In the genomic region with DNA sequence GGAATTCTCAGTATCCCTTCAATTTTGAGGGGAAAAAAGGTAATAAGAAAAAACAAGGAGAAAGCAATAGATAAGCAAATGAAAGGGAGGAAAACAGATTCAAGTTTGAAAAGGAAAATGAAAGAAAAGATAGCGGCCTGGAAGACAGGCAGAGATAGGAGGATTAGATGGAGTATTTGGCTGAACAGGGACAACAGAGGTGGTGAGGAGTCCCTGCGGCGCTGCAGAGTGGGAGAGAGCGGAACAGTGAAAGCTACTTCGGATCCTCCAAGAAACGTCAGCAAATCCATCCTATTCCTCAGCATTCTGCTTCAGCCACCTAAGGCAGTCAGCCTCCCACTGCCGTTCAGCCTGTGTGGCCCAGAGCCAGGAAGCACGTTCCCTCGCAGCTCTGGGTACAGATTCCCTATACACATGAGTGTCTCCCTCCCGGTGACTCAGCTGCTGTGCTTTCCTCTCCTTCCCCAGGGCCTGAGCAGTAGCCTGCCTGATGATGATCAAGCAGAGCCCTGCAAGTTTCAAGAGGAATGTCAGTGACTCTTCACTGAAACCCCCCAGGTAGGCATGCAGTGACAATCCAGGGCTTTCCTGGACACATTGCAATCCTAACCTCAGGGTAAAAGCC, we compare ENCODE assay signal across 8 cellular contexts. TPM values are rescaled to one million over a fixed set of nuclear protein-coding genes. Genes with fewer than 3 reads are reported as not detected.
DNase-seq lines count a peak whose midpoint lies in the region; ATAC-seq and TF ChIP-seq lines count a peak whose summit lies in the region.

No MANE protein-coding gene starts in this region.

- H3K4me1 Mint-ChIP-seq in activated CD4-positive, alpha-beta T cell treated with anti-CD3 and anti-CD28 coated beads, Interleukin-2, amount 10 ng/mL, durations not matched to agents 24 days and 14 days: no peaks in the 10 kb centered on the region
- peaks cover under 1% of the 10 kb centered on the region for H3K4me1 Mint-ChIP-seq in activated T-cell treated with anti-CD3 and anti-CD28 coated beads, Interleukin-2, amount 50 U/mL, for 4 hours (ENCODE audit: low read depth)

- no peaks in the 10 kb centered on the region for H3K36me3 Mint-ChIP-seq in activated CD4-positive, alpha-beta T cell treated with anti-CD3 and anti-CD28 coated beads, Interleukin-2, amount 10 ng/mL, durations not matched to agents 24 days and 14 days (ENCODE audit: low read depth)
- H3K36me3 Mint-ChIP-seq in activated T-cell treated with anti-CD3 and anti-CD28 coated beads, Interleukin-2, amount 50 U/mL, for 4 hours (ENCODE audit: insufficient read depth): no peaks in the 10 kb centered on the region

- no peaks in the 10 kb centered on the region for H3K79me2 ChIP-seq in fibroblast of lung (ENCODE audit: control insufficient read depth, insufficient read depth, low read length)
- no peaks in the 10 kb centered on the region for H3K79me2 ChIP-seq in osteoblast (ENCODE audit: insufficient read depth, low read length)

- TF ChIP-seq CTCF in fibroblast of lung (conservative IDR thresholded peaks at IDR 0.05 in 1 of 2, IDR thresholded peaks at IDR 0.05 in 1 of 2; ENCODE audit: low read depth in 1 of 2, low read length in 2 of 2) (no peak), osteoblast (IDR thresholded peaks at IDR 0.05; ENCODE audit: extremely low read depth, low read depth, low read length) (no peak)

- no peak overlapping the region for H3K27ac Mint-ChIP-seq in activated CD4-positive, alpha-beta T cell treated with anti-CD3 and anti-CD28 coated beads, Interleukin-2, amount 10 ng/mL, durations not matched to agents 24 days and 14 days

- H3K4me2 ChIP-seq in fibroblast of lung (ENCODE audit: extremely low read depth, insufficient read depth, low read length) (peak overlapping the region; percentile 84), osteoblast (ENCODE audit: insufficient read depth, low read length) (peak overlapping the region; percentile 73)

- no peak overlapping the region for H3K27ac ChIP-seq in fibroblast of lung (ENCODE audit: insufficient read depth, low read length)
- H3K27ac ChIP-seq in osteoblast (ENCODE audit: low read depth, low read length): peak overlapping the region; percentile 36

- peak; percentile 96 for DNase-seq in RPMI7951 (ENCODE audit: low read depth)
- DNase-seq in fibroblast of lung (ENCODE audit: low read depth in 2 of 2): peak; percentile 85 to 96
- peak; percentile 94 for DNase-seq in osteoblast (ENCODE audit: insufficient read length, low spot score, missing footprints)
- DNase-seq in NCI-H187 (lab: John Stamatoyannopoulos, UW): no peak
- no peak for DNase-seq in activated CD4-positive, alpha-beta T cell treated with anti-CD3 and anti-CD28 coated beads, Interleukin-2, amount 10 ng/mL, durations not matched to agents 24 days and 14 days
- no peak for DNase-seq in activated T-cell treated with anti-CD3 and anti-CD28 coated beads, Interleukin-2, amount 50 U/mL, for 4 hours

- ATAC-seq in GM21723 (IDR thresholded peaks at IDR 0.05; ENCODE audit: unreplicated experiment): no peak
- ATAC-seq in activated T-cell treated with anti-CD3 and anti-CD28 coated beads, Interleukin-2, amount 50 U/mL, for 4 hours: no peak

- peak overlapping the region; percentile 48 for H2AFZ ChIP-seq in fibroblast of lung (ENCODE audit: low read length)
- peak overlapping the region; percentile 1 for H2AFZ ChIP-seq in osteoblast (ENCODE audit: low read length)

- peaks cover 16% of the 10 kb centered on the region for H3K4me1 ChIP-seq in ES-I3 (ENCODE audit: insufficient read depth, low read length)
- peaks cover 6% of the 10 kb centered on the region for H3K4me1 ChIP-seq in fibroblast of lung (ENCODE audit: control insufficient read depth, extremely low read depth, insufficient read depth, low read length)
- peaks cover 14% of the 10 kb centered on the region for H3K4me1 ChIP-seq in osteoblast (ENCODE audit: insufficient read depth, low read length)

- H3K36me3 ChIP-seq in ES-I3 (ENCODE audit: insufficient read depth, low read length) (no peaks in the 10 kb centered on the region), fibroblast of lung (ENCODE audit: control insufficient read depth, insufficient read depth, low read length) (no peaks in the 10 kb centered on the region), osteoblast (ENCODE audit: insufficient read depth, low read length) (no peaks in the 10 kb centered on the region)

- H3K9ac ChIP-seq in ES-I3 (ENCODE audit: low read depth, low read length) (peak overlapping the region; percentile 20; the same call in 1 of the 2 replicates), fibroblast of lung (ENCODE audit: insufficient read depth, low read length) (no peak overlapping the region)

- H3K9me3 Mint-ChIP-seq in activated CD4-positive, alpha-beta T cell treated with anti-CD3 and anti-CD28 coated beads, Interleukin-2, amount 10 ng/mL, durations not matched to agents 24 days and 14 days: no peaks in the 10 kb centered on the region
- no peaks in the 10 kb centered on the region for H3K9me3 Mint-ChIP-seq in activated T-cell treated with anti-CD3 and anti-CD28 coated beads, Interleukin-2, amount 50 U/mL, for 4 hours

- H3K9me3 ChIP-seq in ES-I3 (ENCODE audit: control insufficient read depth, insufficient read depth, low read length): no peaks in the 10 kb centered on the region
- no peaks in the 10 kb centered on the region for H3K9me3 ChIP-seq in fibroblast of lung (ENCODE audit: control insufficient read depth, insufficient read depth, low read depth, low read length)
- no peaks in the 10 kb centered on the region for H3K9me3 ChIP-seq in osteoblast (ENCODE audit: low read depth, low read length)

- H3K27me3 Mint-ChIP-seq in activated CD4-positive, alpha-beta T cell treated with anti-CD3 and anti-CD28 coated beads, Interleukin-2, amount 10 ng/mL, durations not matched to agents 24 days and 14 days: peaks cover 8% of the 10 kb centered on the region
- H3K27me3 Mint-ChIP-seq in activated T-cell treated with anti-CD3 and anti-CD28 coated beads, Interleukin-2, amount 50 U/mL, for 4 hours (ENCODE audit: low read depth): peaks cover 13% of the 10 kb centered on the region

- H4K20me1 ChIP-seq in fibroblast of lung (ENCODE audit: control insufficient read depth, extremely low read depth, insufficient read depth, low read length): no peaks in the 10 kb centered on the region
- no peaks in the 10 kb centered on the region for H4K20me1 ChIP-seq in osteoblast (ENCODE audit: insufficient read depth, low read length)

- intact Hi-C loops in activated CD4-positive, alpha-beta T cell treated with anti-CD3 and anti-CD28 coated beads, Interleukin-2, amount 10 ng/mL, durations not matched to agents 24 days and 14 days (cut with micrococcal nuclease): no loop called here

- H3K4me3 Mint-ChIP-seq in activated CD4-positive, alpha-beta T cell treated with anti-CD3 and anti-CD28 coated beads, Interleukin-2, amount 10 ng/mL, durations not matched to agents 24 days and 14 days: no peak overlapping the region
- no peak overlapping the region for H3K4me3 Mint-ChIP-seq in activated T-cell treated with anti-CD3 and anti-CD28 coated beads, Interleukin-2, amount 50 U/mL, for 4 hours

- H3K4me3 ChIP-seq in fibroblast of lung (replicated peaks in 1 of 4; ENCODE audit: control extremely low read depth in 1 of 4, insufficient read depth in 1 of 4, low read depth in 3 of 4, low read length in 4 of 4) (peak overlapping the region; percentile 28 to 53 (median 40)), osteoblast (ENCODE audit: insufficient read depth, low read length) (peak overlapping the region; percentile 32)

- H3K27me3 ChIP-seq in fibroblast of lung (ENCODE audit: control insufficient read depth, insufficient read depth, low read length) (no peaks in the 10 kb centered on the region), osteoblast (ENCODE audit: insufficient read depth, low read length) (peaks cover 3% of the 10 kb centered on the region)

RNA-seq across cellular contexts. Expression of gene CDYL, which starts 43.4 kb away (rescaled TPM):
- 16.8 and 23.2 TPM in 2 replicates for total RNA-seq in RPMI7951 (2014; rRNA removed; shearing (Covaris generic))
- total RNA-seq in fibroblast of lung: 21.3 and 24.9 TPM in 2 replicates
- 16.9 and 20.6 TPM in 2 replicates for polyA plus RNA-seq in fibroblast of lung
- 13.9 and 15.0 TPM in 2 replicates for polyA plus RNA-seq in fibroblast of lung (2012)
- 12.7 and 14.9 TPM in 2 replicates for polyA minus RNA-seq in fibroblast of lung (ENCODE audit: low replicate concordance)
- total RNA-seq in osteoblast: 84.0 and 106 TPM in 2 replicates
- 23.4 and 24.4 TPM in 2 replicates for total RNA-seq in activated CD4-positive, alpha-beta T cell treated with anti-CD3 and anti-CD28 coated beads, Interleukin-2, amount 10 ng/mL, durations not matched to agents 24 days and 14 days
- 10 to 100 TPM; 19.1 to 22.3 (median 21.4) TPM for total RNA-seq in activated T-cell treated with anti-CD3 and anti-CD28 coated beads, Interleukin-2, amount 50 U/mL, for 4 hours

Comparison
In these comparisons a context has a peak if more than half of its experiments do, and no peak if none do; other contexts are left out.
1. DNase-seq: peak in RPMI7951 (single experiment), fibroblast of lung (2 of 2) and osteoblast (single experiment); none in NCI-H187 (0 of 2), activated CD4-positive, alpha-beta T cell treated with anti-CD3 and anti-CD28 coated beads, Interleukin-2, amount 10 ng/mL, durations not matched to agents 24 days and 14 days (single experiment) and activated T-cell treated with anti-CD3 and anti-CD28 coated beads, Interleukin-2, amount 50 U/mL, for 4 hours (single experiment).